Comparison of ENCODE assay signal across 1 cellular context in genomic region chr22:35801301-35801700, GRCh38.
TF ChIP-seq lines count a peak whose summit lies in the region.

No MANE protein-coding gene starts in this region.

TF ChIP-seq in HepG2, 621 proteins besides CTCF, POLR2A, EP300 and RAD21 (continued from another document):
- peak; percentile 65; the same call in 1 of the 2 replicates for TF ChIP-seq ARID3A (IDR thresholded peaks at IDR 0.05; ENCODE audit: low read depth, low read length)
- TF ChIP-seq, protein P1, sequence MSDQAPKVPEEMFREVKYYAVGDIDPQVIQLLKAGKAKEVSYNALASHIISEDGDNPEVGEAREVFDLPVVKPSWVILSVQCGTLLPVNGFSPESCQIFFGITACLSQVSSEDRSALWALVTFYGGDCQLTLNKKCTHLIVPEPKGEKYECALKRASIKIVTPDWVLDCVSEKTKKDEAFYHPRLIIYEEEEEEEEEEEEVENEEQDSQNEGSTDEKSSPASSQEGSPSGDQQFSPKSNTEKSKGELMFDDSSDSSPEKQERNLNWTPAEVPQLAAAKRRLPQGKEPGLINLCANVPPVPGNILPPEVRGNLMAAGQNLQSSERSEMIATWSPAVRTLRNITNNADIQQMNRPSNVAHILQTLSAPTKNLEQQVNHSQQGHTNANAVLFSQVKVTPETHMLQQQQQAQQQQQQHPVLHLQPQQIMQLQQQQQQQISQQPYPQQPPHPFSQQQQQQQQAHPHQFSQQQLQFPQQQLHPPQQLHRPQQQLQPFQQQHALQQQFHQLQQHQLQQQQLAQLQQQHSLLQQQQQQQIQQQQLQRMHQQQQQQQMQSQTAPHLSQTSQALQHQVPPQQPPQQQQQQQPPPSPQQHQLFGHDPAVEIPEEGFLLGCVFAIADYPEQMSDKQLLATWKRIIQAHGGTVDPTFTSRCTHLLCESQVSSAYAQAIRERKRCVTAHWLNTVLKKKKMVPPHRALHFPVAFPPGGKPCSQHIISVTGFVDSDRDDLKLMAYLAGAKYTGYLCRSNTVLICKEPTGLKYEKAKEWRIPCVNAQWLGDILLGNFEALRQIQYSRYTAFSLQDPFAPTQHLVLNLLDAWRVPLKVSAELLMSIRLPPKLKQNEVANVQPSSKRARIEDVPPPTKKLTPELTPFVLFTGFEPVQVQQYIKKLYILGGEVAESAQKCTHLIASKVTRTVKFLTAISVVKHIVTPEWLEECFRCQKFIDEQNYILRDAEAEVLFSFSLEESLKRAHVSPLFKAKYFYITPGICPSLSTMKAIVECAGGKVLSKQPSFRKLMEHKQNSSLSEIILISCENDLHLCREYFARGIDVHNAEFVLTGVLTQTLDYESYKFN (CRISPR knock-in tag; conservative IDR thresholded peaks at IDR 0.05): 0 out of 2 replicates have a peak, but pooled peaks have one; percentile 22
- TF ChIP-seq LCORL (IDR thresholded peaks at IDR 0.05): peak; percentile 52; the same call in 1 of the 2 replicates
- peak; percentile 59; the same call in 1 of the 2 replicates for TF ChIP-seq LCORL (CRISPR knock-in tag; IDR thresholded peaks at IDR 0.05)
- TF ChIP-seq, protein P2, sequence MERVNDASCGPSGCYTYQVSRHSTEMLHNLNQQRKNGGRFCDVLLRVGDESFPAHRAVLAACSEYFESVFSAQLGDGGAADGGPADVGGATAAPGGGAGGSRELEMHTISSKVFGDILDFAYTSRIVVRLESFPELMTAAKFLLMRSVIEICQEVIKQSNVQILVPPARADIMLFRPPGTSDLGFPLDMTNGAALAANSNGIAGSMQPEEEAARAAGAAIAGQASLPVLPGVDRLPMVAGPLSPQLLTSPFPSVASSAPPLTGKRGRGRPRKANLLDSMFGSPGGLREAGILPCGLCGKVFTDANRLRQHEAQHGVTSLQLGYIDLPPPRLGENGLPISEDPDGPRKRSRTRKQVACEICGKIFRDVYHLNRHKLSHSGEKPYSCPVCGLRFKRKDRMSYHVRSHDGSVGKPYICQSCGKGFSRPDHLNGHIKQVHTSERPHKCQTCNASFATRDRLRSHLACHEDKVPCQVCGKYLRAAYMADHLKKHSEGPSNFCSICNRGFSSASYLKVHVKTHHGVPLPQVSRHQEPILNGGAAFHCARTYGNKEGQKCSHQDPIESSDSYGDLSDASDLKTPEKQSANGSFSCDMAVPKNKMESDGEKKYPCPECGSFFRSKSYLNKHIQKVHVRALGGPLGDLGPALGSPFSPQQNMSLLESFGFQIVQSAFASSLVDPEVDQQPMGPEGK (CRISPR knock-in tag; IDR thresholded peaks at IDR 0.05): peak; percentile 78
- peak; percentile 47; the same call in 1 of the 2 replicates for TF ChIP-seq ZMYM4 (CRISPR knock-in tag; IDR thresholded peaks at IDR 0.05)
- TF ChIP-seq ZNF644 (CRISPR knock-in tag; IDR thresholded peaks at IDR 0.05; ENCODE audit: low read depth): peak; percentile 57; the same call in 1 of the 2 replicates
